In the genomic region with DNA sequence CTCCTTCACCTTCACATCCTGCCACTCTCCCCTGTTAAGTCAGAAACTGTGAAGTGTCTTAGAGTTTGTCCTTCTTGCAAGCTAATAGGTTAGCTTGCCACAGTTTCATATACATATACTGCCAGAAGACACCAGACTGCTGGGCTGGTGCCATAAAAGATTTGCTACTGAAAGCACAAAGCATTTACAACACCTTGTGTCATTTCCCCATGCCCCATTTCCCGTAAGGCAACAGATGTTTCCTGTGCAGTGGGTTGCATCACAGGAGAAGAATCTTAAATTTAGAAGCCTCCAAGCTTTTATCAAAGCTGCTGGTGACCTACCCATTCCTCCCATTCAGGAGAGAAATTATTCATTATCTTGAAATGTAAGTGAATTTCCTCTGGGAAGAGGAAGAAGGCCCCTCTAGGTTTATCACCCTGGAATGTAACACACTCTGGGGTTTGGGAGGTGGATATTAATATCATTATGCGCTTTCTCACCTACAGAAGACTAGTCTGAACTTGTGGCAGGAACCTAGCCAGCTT, we compare ENCODE assay signal across 8 cellular contexts. TPM values are rescaled to one million over a fixed set of nuclear protein-coding genes. Genes with fewer than 3 reads are reported as not detected.
DNase-seq lines count a peak whose midpoint lies in the region; ATAC-seq, FAIRE-seq and TF ChIP-seq lines count a peak whose summit lies in the region.

No MANE protein-coding gene starts in this region.

- H4K20me1 ChIP-seq in keratinocyte (ENCODE audit: control insufficient read depth, extremely low read depth, insufficient read depth, low read length) = no peaks in the 10 kb centered on the region

- no peak overlapping the region for H2AFZ ChIP-seq in keratinocyte (ENCODE audit: control insufficient read depth, low read length)

- ATAC-seq in GM19043 (IDR thresholded peaks at IDR 0.05; ENCODE audit: low read depth, unreplicated experiment) (peak; percentile 76), HG03565 (IDR thresholded peaks at IDR 0.05; ENCODE audit: unreplicated experiment) (peak; percentile 67), aorta (ENCODE audit: low FRiP score) (peak; percentile 59), GM19328 (IDR thresholded peaks at IDR 0.05; ENCODE audit: unreplicated experiment) (no peak)

- peaks cover 11% of the 10 kb centered on the region for H3K36me3 ChIP-seq in adipocyte (ENCODE audit: control insufficient read depth, insufficient read depth, low read length, severe bottlenecking)
- H3K36me3 ChIP-seq in keratinocyte (ENCODE audit: control insufficient read depth in 2 of 2, extremely low read depth in 1 of 2, insufficient read depth in 2 of 2, low read length in 2 of 2) = peaks cover 0 to 3% of the 10 kb centered on the region in 2 experiments
- H3K36me3 ChIP-seq in aorta (ENCODE audit: control insufficient read depth in 1 of 2, insufficient read depth in 2 of 2, low read length in 1 of 2) = no peaks in the 10 kb centered on the region

- H3K9me3 ChIP-seq in adipocyte (ENCODE audit: control insufficient read depth, low read length) (no peaks in the 10 kb centered on the region), keratinocyte (ENCODE audit: control insufficient read depth, low read depth, low read length) (no peaks in the 10 kb centered on the region), aorta (ENCODE audit: control insufficient read depth, low read length) (peaks cover 2% of the 10 kb centered on the region)

- no peaks in the 10 kb centered on the region for H3K79me2 ChIP-seq in keratinocyte (ENCODE audit: control insufficient read depth, insufficient read depth, low read length)

- intact Hi-C loops in aorta (cut with DNase I) = loop anchor here in 1 of 2 donors (10.0 kb wide), 1 partner anchor 215 kb away; no protein-coding TSS in a partner anchor

- no peaks in the 10 kb centered on the region for H3K9me1 ChIP-seq in keratinocyte (ENCODE audit: control insufficient read depth, extremely low read depth, insufficient read depth, low read length)

- peaks cover 9% of the 10 kb centered on the region for H3K4me1 ChIP-seq in adipocyte (ENCODE audit: control insufficient read depth, insufficient read depth, low read length)
- H3K4me1 ChIP-seq in keratinocyte (ENCODE audit: control insufficient read depth, extremely low read depth, insufficient read depth, low read length) = peaks cover 22% of the 10 kb centered on the region
- H3K4me1 ChIP-seq in aorta (ENCODE audit: control insufficient read depth in 1 of 2, insufficient read depth in 2 of 2, low read length in 2 of 2) = no peaks in the 10 kb centered on the region

- dilution Hi-C loops in keratinocyte (cut with MboI; ENCODE audit: extremely low pct_ligation_motif_present, low sequenced_read_pairs) = no loop called here

- TF ChIP-seq CTCF in AG09309 (IDR thresholded peaks at IDR 0.05; ENCODE audit: control insufficient read depth, insufficient read depth, low read depth, low read length, missing control alignments) (no peak), keratinocyte (optimal IDR thresholded peaks at IDR 0.05 in 1 of 3, IDR thresholded peaks at IDR 0.05 in 1 of 3, conservative IDR thresholded peaks at IDR 0.05 in 1 of 3; ENCODE audit: extremely low read depth in 1 of 3, insufficient read depth in 2 of 3, low read length in 3 of 3) (no peak)

- H3K9ac ChIP-seq in adipocyte (ENCODE audit: low read length) (no peak overlapping the region), keratinocyte (ENCODE audit: control insufficient read depth, extremely low read depth, insufficient read depth, low read length) (no peak overlapping the region)

- DNase-seq in AG09309 (ENCODE audit: low read depth) (peak; percentile 49), adipocyte (ENCODE audit: low read depth) (peak; percentile 52), keratinocyte (ENCODE audit: low read depth, low spot score) (peak; percentile 84), aorta (peak in 1 of 2 donors; percentile 73)
- no peak for DNase-seq in activated T-cell treated with anti-CD3 and anti-CD28 coated beads, Interleukin-2, amount 50 U/mL, for 1 hour

- FAIRE-seq in keratinocyte (lab: Jason Lieb, UNC) = peak; percentile 90

- no peak overlapping the region for H3K4me3 ChIP-seq in AG09309 (ENCODE audit: control insufficient read depth, low read depth, low read length)
- no peak overlapping the region for H3K4me3 ChIP-seq in adipocyte (ENCODE audit: low read length)
- H3K4me3 ChIP-seq in keratinocyte (ENCODE audit: control insufficient read depth in 2 of 3, extremely low read depth in 1 of 3, insufficient read depth in 2 of 3, low read depth in 1 of 3, low read length in 3 of 3) = no peak overlapping the region
- no peak overlapping the region for H3K4me3 ChIP-seq in aorta (ENCODE audit: low read length in 2 of 2)

- H3K4me2 ChIP-seq in keratinocyte (ENCODE audit: control insufficient read depth, extremely low read depth, insufficient read depth, low read depth, low read length) = peak overlapping the region; percentile 66

- H3K27me3 ChIP-seq in adipocyte (replicated peaks; ENCODE audit: control insufficient read depth, insufficient read depth, low read length) (no peaks in the 10 kb centered on the region), keratinocyte (ENCODE audit: control insufficient read depth, extremely low read depth, insufficient read depth, low read length) (no peaks in the 10 kb centered on the region), aorta (ENCODE audit: control insufficient read depth in 1 of 2, insufficient read depth in 2 of 2, low read length in 1 of 2) (no peaks in the 10 kb centered on the region)

- 81 to 87% methylated on average over 2 of the region's 2 CpGs for WGBS in aorta, 2 donors

- H3K27ac ChIP-seq in keratinocyte (ENCODE audit: control insufficient read depth, insufficient read depth, low read length) = peak overlapping the region; percentile 44
- no peak overlapping the region for H3K27ac ChIP-seq in aorta (ENCODE audit: low read depth in 1 of 2, low read length in 2 of 2)

RNA-seq across cellular contexts. Expression of gene RAB33B, which starts 34.5 kb away (rescaled TPM):
- polyA plus RNA-seq in keratinocyte (3.2 to 4.4 TPM (median 3.2 TPM) in 3 replicates), aorta (1 to 10 TPM; 9.1 to 9.6 TPM)
- 2.3 TPM for polyA plus RNA-seq in keratinocyte (2011; ENCODE audit: low read depth)
- polyA plus RNA-seq in keratinocyte (2011; cell fraction: cytosol; rRNA removed) = 2.2 and 3.8 TPM in 2 replicates
- polyA plus RNA-seq in keratinocyte (2011; cell fraction: nucleus; rRNA removed) = 5.0 and 5.6 TPM in 2 replicates
- polyA plus RNA-seq in keratinocyte (2012; ENCODE audit: low replicate concordance) = 2.4 and 3.2 TPM in 2 replicates
- 0.95 to 6.8 TPM (median 5.3 TPM) in 3 replicates for polyA minus RNA-seq in keratinocyte
- 9.0 TPM for polyA minus RNA-seq in keratinocyte (2011; cell fraction: cytosol; rRNA and poly(A)+ RNA removed)
- 5.4 and 15.1 TPM in 2 replicates for polyA minus RNA-seq in keratinocyte (2011; cell fraction: nucleus; rRNA and poly(A)+ RNA removed)
- 10 to 100 TPM; 13.8 to 14.9 TPM for total RNA-seq in aorta
